In the genomic region with DNA sequence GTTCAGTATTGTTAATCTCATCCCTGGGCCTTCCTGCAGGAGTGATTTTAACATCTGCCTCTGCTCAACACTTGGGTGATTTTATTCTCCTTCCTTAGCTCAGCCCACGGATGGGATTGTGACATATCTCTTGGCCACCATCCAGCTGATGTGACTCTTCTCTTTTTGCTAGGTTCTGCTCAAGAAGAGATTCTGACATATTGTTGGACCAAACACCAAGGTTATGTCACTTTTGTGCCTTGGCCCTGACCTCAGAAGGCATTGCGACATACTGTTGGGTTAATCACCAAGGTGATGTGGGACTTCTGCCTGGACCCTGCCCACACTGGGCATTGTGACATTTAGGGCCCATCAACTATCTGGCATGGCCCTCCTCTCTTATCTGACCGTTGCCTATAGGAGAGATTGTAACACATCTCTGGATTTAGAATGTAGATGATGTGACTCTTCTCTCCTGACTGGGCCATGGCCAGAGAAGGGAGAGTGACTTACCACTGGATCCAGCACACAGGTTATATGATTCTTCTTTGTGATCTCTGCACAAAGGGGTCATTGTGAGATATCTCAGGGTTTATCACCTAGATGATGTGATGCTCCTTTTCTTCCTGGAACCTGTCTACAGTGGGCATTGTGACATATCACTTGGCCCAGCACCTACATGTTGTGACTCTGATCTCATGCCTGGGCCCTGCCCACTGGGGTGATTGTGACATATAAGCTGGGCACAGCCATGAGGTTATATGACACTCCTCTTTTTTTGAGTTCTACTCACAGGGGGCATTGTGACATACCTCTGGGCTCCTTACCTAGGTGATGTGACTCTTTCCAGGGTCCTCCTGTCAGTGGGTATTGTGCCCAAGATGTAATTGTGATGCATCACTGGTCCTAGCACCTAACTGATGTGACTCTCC, we compare ENCODE assay signal across 1 cellular context.
TF ChIP-seq lines count a peak whose summit lies in the region.

No MANE protein-coding gene starts in this region.

TF ChIP-seq in K562, 482 proteins besides CTCF, POLR2A, EP300 and RAD21 (continued from another document and continues in another):
- TF ChIP-seq, protein P1, sequence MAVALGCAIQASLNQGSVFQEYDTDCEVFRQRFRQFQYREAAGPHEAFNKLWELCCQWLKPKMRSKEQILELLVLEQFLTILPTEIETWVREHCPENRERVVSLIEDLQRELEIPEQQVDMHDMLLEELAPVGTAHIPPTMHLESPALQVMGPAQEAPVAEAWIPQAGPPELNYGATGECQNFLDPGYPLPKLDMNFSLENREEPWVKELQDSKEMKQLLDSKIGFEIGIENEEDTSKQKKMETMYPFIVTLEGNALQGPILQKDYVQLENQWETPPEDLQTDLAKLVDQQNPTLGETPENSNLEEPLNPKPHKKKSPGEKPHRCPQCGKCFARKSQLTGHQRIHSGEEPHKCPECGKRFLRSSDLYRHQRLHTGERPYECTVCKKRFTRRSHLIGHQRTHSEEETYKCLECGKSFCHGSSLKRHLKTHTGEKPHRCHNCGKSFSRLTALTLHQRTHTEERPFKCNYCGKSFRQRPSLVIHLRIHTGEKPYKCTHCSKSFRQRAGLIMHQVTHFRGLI (CRISPR knock-in tag; IDR thresholded peaks at IDR 0.05): no peak
- peak; percentile 67 for TF ChIP-seq CREM (IDR thresholded peaks at IDR 0.05; ENCODE audit: low read depth)
- no peak for TF ChIP-seq PPARD (CRISPR knock-in tag; IDR thresholded peaks at IDR 0.05)
- TF ChIP-seq, protein P2, sequence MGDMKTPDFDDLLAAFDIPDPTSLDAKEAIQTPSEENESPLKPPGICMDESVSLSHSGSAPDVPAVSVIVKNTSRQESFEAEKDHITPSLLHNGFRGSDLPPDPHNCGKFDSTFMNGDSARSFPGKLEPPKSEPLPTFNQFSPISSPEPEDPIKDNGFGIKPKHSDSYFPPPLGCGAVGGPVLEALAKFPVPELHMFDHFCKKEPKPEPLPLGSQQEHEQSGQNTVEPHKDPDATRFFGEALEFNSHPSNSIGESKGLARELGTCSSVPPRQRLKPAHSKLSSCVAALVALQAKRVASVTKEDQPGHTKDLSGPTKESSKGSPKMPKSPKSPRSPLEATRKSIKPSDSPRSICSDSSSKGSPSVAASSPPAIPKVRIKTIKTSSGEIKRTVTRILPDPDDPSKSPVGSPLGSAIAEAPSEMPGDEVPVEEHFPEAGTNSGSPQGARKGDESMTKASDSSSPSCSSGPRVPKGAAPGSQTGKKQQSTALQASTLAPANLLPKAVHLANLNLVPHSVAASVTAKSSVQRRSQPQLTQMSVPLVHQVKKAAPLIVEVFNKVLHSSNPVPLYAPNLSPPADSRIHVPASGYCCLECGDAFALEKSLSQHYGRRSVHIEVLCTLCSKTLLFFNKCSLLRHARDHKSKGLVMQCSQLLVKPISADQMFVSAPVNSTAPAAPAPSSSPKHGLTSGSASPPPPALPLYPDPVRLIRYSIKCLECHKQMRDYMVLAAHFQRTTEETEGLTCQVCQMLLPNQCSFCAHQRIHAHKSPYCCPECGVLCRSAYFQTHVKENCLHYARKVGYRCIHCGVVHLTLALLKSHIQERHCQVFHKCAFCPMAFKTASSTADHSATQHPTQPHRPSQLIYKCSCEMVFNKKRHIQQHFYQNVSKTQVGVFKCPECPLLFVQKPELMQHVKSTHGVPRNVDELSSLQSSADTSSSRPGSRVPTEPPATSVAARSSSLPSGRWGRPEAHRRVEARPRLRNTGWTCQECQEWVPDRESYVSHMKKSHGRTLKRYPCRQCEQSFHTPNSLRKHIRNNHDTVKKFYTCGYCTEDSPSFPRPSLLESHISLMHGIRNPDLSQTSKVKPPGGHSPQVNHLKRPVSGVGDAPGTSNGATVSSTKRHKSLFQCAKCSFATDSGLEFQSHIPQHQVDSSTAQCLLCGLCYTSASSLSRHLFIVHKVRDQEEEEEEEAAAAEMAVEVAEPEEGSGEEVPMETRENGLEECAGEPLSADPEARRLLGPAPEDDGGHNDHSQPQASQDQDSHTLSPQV (IDR thresholded peaks at IDR 0.05): peak; percentile 88
- TF ChIP-seq, protein P3, sequence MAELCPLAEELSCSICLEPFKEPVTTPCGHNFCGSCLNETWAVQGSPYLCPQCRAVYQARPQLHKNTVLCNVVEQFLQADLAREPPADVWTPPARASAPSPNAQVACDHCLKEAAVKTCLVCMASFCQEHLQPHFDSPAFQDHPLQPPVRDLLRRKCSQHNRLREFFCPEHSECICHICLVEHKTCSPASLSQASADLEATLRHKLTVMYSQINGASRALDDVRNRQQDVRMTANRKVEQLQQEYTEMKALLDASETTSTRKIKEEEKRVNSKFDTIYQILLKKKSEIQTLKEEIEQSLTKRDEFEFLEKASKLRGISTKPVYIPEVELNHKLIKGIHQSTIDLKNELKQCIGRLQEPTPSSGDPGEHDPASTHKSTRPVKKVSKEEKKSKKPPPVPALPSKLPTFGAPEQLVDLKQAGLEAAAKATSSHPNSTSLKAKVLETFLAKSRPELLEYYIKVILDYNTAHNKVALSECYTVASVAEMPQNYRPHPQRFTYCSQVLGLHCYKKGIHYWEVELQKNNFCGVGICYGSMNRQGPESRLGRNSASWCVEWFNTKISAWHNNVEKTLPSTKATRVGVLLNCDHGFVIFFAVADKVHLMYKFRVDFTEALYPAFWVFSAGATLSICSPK (IDR thresholded peaks at IDR 0.05; ENCODE audit: borderline replicate concordance): no peak
- TF ChIP-seq, protein P4, sequence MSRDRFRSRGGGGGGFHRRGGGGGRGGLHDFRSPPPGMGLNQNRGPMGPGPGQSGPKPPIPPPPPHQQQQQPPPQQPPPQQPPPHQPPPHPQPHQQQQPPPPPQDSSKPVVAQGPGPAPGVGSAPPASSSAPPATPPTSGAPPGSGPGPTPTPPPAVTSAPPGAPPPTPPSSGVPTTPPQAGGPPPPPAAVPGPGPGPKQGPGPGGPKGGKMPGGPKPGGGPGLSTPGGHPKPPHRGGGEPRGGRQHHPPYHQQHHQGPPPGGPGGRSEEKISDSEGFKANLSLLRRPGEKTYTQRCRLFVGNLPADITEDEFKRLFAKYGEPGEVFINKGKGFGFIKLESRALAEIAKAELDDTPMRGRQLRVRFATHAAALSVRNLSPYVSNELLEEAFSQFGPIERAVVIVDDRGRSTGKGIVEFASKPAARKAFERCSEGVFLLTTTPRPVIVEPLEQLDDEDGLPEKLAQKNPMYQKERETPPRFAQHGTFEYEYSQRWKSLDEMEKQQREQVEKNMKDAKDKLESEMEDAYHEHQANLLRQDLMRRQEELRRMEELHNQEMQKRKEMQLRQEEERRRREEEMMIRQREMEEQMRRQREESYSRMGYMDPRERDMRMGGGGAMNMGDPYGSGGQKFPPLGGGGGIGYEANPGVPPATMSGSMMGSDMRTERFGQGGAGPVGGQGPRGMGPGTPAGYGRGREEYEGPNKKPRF (IDR thresholded peaks at IDR 0.05; ENCODE audit: low read depth, low read length): no peak
- no peak for TF ChIP-seq ZNF764 (CRISPR knock-in tag; IDR thresholded peaks at IDR 0.05; ENCODE audit: low read depth)
- TF ChIP-seq, protein P5, sequence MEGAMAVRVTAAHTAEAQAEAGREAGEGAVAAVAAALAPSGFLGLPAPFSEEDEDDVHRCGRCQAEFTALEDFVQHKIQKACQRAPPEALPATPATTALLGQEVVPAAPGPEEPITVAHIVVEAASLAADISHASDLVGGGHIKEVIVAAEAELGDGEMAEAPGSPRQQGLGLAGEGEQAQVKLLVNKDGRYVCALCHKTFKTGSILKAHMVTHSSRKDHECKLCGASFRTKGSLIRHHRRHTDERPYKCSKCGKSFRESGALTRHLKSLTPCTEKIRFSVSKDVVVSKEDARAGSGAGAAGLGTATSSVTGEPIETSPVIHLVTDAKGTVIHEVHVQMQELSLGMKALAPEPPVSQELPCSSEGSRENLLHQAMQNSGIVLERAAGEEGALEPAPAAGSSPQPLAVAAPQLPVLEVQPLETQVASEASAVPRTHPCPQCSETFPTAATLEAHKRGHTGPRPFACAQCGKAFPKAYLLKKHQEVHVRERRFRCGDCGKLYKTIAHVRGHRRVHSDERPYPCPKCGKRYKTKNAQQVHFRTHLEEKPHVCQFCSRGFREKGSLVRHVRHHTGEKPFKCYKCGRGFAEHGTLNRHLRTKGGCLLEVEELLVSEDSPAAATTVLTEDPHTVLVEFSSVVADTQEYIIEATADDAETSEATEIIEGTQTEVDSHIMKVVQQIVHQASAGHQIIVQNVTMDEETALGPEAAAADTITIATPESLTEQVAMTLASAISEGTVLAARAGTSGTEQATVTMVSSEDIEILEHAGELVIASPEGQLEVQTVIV (CRISPR knock-in tag; IDR thresholded peaks at IDR 0.05; ENCODE audit: borderline replicate concordance): no peak
- no peak for TF ChIP-seq ZNF3 (CRISPR knock-in tag; IDR thresholded peaks at IDR 0.05)
- TF ChIP-seq NFIX (CRISPR knock-in tag; IDR thresholded peaks at IDR 0.05; ENCODE audit: low read depth): no peak
- TF ChIP-seq, protein P6, sequence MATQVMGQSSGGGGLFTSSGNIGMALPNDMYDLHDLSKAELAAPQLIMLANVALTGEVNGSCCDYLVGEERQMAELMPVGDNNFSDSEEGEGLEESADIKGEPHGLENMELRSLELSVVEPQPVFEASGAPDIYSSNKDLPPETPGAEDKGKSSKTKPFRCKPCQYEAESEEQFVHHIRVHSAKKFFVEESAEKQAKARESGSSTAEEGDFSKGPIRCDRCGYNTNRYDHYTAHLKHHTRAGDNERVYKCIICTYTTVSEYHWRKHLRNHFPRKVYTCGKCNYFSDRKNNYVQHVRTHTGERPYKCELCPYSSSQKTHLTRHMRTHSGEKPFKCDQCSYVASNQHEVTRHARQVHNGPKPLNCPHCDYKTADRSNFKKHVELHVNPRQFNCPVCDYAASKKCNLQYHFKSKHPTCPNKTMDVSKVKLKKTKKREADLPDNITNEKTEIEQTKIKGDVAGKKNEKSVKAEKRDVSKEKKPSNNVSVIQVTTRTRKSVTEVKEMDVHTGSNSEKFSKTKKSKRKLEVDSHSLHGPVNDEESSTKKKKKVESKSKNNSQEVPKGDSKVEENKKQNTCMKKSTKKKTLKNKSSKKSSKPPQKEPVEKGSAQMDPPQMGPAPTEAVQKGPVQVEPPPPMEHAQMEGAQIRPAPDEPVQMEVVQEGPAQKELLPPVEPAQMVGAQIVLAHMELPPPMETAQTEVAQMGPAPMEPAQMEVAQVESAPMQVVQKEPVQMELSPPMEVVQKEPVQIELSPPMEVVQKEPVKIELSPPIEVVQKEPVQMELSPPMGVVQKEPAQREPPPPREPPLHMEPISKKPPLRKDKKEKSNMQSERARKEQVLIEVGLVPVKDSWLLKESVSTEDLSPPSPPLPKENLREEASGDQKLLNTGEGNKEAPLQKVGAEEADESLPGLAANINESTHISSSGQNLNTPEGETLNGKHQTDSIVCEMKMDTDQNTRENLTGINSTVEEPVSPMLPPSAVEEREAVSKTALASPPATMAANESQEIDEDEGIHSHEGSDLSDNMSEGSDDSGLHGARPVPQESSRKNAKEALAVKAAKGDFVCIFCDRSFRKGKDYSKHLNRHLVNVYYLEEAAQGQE (CRISPR knock-in tag; IDR thresholded peaks at IDR 0.05; ENCODE audit: low read depth): no peak
- TF ChIP-seq MAFG (tag; conservative IDR thresholded peaks at IDR 0.05): peak; percentile 82
- TF ChIP-seq IFI16 (CRISPR knock-in tag; IDR thresholded peaks at IDR 0.05): no peak
- TF ChIP-seq BHLHE40 (IDR thresholded peaks at IDR 0.05; ENCODE audit: low read length): peak; percentile 48
- TF ChIP-seq MCM7 (IDR thresholded peaks at IDR 0.05): no peak
- TF ChIP-seq YY1 (IDR thresholded peaks at IDR 0.05; ENCODE audit: borderline replicate concordance in 1 of 3, control insufficient read depth in 1 of 3, extremely low read depth in 1 of 3, insufficient read depth in 3 of 3, insufficient read length in 1 of 3, insufficient replicate concordance in 2 of 3, low read depth in 1 of 3, low read length in 2 of 3): no peak
- TF ChIP-seq, protein P7, sequence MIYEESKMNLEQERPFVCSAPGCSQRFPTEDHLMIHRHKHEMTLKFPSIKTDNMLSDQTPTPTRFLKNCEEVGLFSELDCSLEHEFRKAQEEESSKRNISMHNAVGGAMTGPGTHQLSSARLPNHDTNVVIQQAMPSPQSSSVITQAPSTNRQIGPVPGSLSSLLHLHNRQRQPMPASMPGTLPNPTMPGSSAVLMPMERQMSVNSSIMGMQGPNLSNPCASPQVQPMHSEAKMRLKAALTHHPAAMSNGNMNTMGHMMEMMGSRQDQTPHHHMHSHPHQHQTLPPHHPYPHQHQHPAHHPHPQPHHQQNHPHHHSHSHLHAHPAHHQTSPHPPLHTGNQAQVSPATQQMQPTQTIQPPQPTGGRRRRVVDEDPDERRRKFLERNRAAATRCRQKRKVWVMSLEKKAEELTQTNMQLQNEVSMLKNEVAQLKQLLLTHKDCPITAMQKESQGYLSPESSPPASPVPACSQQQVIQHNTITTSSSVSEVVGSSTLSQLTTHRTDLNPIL (CRISPR knock-in tag; IDR thresholded peaks at IDR 0.05): no peak
- no peak for TF ChIP-seq NFYB (IDR thresholded peaks at IDR 0.05; ENCODE audit: extremely low read depth, insufficient read length)
- TF ChIP-seq ESRRB (CRISPR knock-in tag; IDR thresholded peaks at IDR 0.05; ENCODE audit: borderline replicate concordance): no peak
- no peak for TF ChIP-seq DIDO1 (tag; IDR thresholded peaks at IDR 0.05; ENCODE audit: low read depth)
- TF ChIP-seq ZNF140 (CRISPR knock-in tag; IDR thresholded peaks at IDR 0.05): no peak
- TF ChIP-seq, protein P8, sequence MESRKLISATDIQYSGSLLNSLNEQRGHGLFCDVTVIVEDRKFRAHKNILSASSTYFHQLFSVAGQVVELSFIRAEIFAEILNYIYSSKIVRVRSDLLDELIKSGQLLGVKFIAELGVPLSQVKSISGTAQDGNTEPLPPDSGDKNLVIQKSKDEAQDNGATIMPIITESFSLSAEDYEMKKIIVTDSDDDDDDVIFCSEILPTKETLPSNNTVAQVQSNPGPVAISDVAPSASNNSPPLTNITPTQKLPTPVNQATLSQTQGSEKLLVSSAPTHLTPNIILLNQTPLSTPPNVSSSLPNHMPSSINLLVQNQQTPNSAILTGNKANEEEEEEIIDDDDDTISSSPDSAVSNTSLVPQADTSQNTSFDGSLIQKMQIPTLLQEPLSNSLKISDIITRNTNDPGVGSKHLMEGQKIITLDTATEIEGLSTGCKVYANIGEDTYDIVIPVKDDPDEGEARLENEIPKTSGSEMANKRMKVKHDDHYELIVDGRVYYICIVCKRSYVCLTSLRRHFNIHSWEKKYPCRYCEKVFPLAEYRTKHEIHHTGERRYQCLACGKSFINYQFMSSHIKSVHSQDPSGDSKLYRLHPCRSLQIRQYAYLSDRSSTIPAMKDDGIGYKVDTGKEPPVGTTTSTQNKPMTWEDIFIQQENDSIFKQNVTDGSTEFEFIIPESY (CRISPR knock-in tag; IDR thresholded peaks at IDR 0.05): no peak
- no peak for TF ChIP-seq CBFB (CRISPR knock-in tag; IDR thresholded peaks at IDR 0.05)
- TF ChIP-seq, protein P9, sequence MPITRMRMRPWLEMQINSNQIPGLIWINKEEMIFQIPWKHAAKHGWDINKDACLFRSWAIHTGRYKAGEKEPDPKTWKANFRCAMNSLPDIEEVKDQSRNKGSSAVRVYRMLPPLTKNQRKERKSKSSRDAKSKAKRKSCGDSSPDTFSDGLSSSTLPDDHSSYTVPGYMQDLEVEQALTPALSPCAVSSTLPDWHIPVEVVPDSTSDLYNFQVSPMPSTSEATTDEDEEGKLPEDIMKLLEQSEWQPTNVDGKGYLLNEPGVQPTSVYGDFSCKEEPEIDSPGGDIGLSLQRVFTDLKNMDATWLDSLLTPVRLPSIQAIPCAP (CRISPR knock-in tag; IDR thresholded peaks at IDR 0.05; ENCODE audit: borderline replicate concordance): no peak
- no peak for TF ChIP-seq NFRKB (IDR thresholded peaks at IDR 0.05; ENCODE audit: low read depth)
- TF ChIP-seq, protein P10, sequence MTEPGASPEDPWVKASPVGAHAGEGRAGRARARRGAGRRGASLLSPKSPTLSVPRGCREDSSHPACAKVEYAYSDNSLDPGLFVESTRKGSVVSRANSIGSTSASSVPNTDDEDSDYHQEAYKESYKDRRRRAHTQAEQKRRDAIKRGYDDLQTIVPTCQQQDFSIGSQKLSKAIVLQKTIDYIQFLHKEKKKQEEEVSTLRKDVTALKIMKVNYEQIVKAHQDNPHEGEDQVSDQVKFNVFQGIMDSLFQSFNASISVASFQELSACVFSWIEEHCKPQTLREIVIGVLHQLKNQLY (CRISPR knock-in tag; conservative IDR thresholded peaks at IDR 0.05): no peak
- TF ChIP-seq MED1 (CRISPR knock-in tag; IDR thresholded peaks at IDR 0.05; ENCODE audit: borderline replicate concordance): no peak
